Comparison of ENCODE assay signal across 8 cellular contexts in the genomic region with DNA sequence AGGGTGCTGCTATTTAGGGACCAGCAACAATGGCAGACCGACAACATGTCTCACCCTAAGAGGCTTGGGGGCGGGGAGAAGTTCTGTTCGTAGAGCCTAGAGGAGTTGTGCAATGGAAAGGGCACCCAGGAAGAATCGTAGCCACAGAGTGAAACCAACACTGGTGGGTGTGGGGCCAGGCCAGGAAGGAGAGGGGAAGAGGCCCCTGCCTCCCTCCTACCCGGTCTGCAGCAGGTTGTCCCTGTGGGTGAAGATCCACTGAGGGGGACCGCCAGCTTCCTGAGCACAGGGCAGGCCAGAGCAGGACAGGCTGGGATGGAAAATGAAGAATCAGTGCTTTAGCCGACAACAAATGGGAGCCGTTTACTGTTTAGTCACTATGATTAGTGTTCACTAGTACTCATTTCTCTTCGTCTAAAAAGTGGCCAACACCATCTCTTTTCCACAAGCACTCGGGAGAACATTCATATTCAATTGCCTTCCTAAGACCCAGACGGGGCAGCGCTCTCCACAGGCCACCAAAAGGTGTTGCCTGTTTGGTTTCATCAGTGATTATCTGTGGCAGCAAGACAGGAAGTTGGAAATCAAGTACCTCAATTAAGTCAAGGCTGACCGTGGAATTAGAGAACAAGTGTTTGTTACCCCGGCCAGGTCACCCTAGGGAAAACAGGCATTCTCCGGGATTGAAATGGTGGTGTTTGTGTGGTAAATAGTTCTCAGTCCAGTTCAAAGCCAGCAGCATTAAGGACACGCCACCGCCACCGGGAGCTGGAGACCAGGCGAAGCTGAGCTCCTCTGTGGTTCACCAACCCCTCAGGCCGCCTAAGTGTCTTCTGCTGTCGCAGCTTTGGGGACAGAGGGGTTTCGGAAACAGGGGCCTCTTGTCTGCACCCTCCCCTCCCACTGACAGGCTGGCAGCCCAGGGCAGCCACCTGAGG. TPM values are rescaled to one million over a fixed set of nuclear protein-coding genes. Genes with fewer than 3 reads are reported as not detected.
DNase-seq lines count a peak whose midpoint lies in the region; ATAC-seq and TF ChIP-seq lines count a peak whose summit lies in the region.

No MANE protein-coding gene starts in this region.

- H3K9me3 ChIP-seq in thyroid gland, result no peaks in the 10 kb centered on the region

- no peaks in the 10 kb centered on the region for H3K27me3 ChIP-seq in thyroid gland

- no peaks in the 10 kb centered on the region for H3K36me3 Mint-ChIP-seq in activated CD8-positive, alpha-beta T cell treated with anti-CD3 and anti-CD28 coated beads for 36 hours (ENCODE audit: low read depth)
- H3K36me3 Mint-ChIP-seq in neural crest cell (ENCODE audit: low read depth), result no peaks in the 10 kb centered on the region

- WGBS in thyroid gland, 2 donors, result 41 to 44% methylated on average over 20 to 22 of the region's 22 CpGs

- DNase-seq in EH (ENCODE audit: low read depth), result peak; percentile 15
- peak; percentile 81 to 85 for DNase-seq in Kasumi-1 (lab: John Stamatoyannopoulos, UW)
- peak; percentile 80 for DNase-seq in activated CD8-positive, alpha-beta T cell treated with anti-CD3 and anti-CD28 coated beads for 36 hours
- DNase-seq in epithelial cell of prostate (ENCODE audit: low read depth, low spot score), result no peak
- DNase-seq in neural crest cell (ENCODE audit: low read depth, low spot score), result no peak
- DNase-seq in thyroid gland, result peak; percentile 60 to 63
- no peak for DNase-seq in NCI-H1436 (lab: John Stamatoyannopoulos, UW)

- no peak for TF ChIP-seq POLR2A in thyroid gland (IDR thresholded peaks at IDR 0.05)

- H3K27ac ChIP-seq in epithelial cell of prostate (peak overlapping the region; percentile 39), thyroid gland (peak overlapping the region; percentile 92 to 97 (median 97))

- peak overlapping the region; percentile 80 for H3K4me3 Mint-ChIP-seq in activated CD8-positive, alpha-beta T cell treated with anti-CD3 and anti-CD28 coated beads for 36 hours
- peak overlapping the region; percentile 85 for H3K4me3 Mint-ChIP-seq in neural crest cell

- no peaks in the 10 kb centered on the region for H3K9me3 Mint-ChIP-seq in activated CD8-positive, alpha-beta T cell treated with anti-CD3 and anti-CD28 coated beads for 36 hours
- no peaks in the 10 kb centered on the region for H3K9me3 Mint-ChIP-seq in neural crest cell

- no peaks in the 10 kb centered on the region for H3K27me3 Mint-ChIP-seq in activated CD8-positive, alpha-beta T cell treated with anti-CD3 and anti-CD28 coated beads for 36 hours
- H3K27me3 Mint-ChIP-seq in neural crest cell (ENCODE audit: low read depth), result no peaks in the 10 kb centered on the region

- H3K27ac Mint-ChIP-seq in activated CD8-positive, alpha-beta T cell treated with anti-CD3 and anti-CD28 coated beads for 36 hours, result peak overlapping the region; percentile 87
- H3K27ac Mint-ChIP-seq in neural crest cell (ENCODE audit: unreplicated experiment), result no peak overlapping the region

- H3K36me3 ChIP-seq in thyroid gland, result no peaks in the 10 kb centered on the region

- H3K4me1 Mint-ChIP-seq in activated CD8-positive, alpha-beta T cell treated with anti-CD3 and anti-CD28 coated beads for 36 hours (ENCODE audit: low read depth), result peaks cover 36% of the 10 kb centered on the region
- H3K4me1 Mint-ChIP-seq in neural crest cell, result peaks cover 44% of the 10 kb centered on the region

- CTCF ChIA-PET in activated CD8-positive, alpha-beta T cell treated with anti-CD3 and anti-CD28 coated beads for 36 hours (lab: Charles Lee), result no interaction called here

- ATAC-seq in activated CD8-positive, alpha-beta T cell treated with anti-CD3 and anti-CD28 coated beads for 36 hours, result peak; percentile 46
- ATAC-seq in GM21390 (IDR thresholded peaks at IDR 0.05; ENCODE audit: unreplicated experiment), result no peak

- intact Hi-C loops in activated CD8-positive, alpha-beta T cell treated with anti-CD3 and anti-CD28 coated beads for 36 hours (cut with micrococcal nuclease), result no loop called here
- intact Hi-C loops in thyroid gland (cut with DNase I), result no loop called here

- peaks cover 8 to 42% of the 10 kb centered on the region in 2 donors for H3K4me1 ChIP-seq in thyroid gland

- H3K4me3 ChIP-seq in thyroid gland (replicated peaks in 1 of 3), result peak overlapping the region; percentile 11 to 93 (median 86)

- POLR2A ChIA-PET in activated CD8-positive, alpha-beta T cell treated with anti-CD3 and anti-CD28 coated beads for 36 hours (lab: Charles Lee), result interaction anchor here (0.7 to 1.0 kb wide), 2 partner anchors 13 to 150 kb away, joined by 3 to 5 read pairs; no protein-coding TSS in a partner anchor

- no peak for TF ChIP-seq CTCF in activated CD8-positive, alpha-beta T cell treated with anti-CD3 and anti-CD28 coated beads for 36 hours (IDR thresholded peaks at IDR 0.05)
- TF ChIP-seq CTCF in neural crest cell (conservative IDR thresholded peaks at IDR 0.05) (no peak), thyroid gland (IDR thresholded peaks at IDR 0.05) (no peak)

RNA-seq across cellular contexts. Expression of a gene that starts 1.0 kb away (rescaled TPM):
- total RNA-seq in activated CD8-positive, alpha-beta T cell treated with anti-CD3 and anti-CD28 coated beads for 36 hours, result 10 to 100 TPM; 28.8 to 30.2 TPM
- total RNA-seq in neural crest cell (97.4 and 99.1 TPM in 2 replicates), thyroid gland (10 to 100 TPM; 32.1 to 83.6 (median 46.2) TPM)

Comparison
In these comparisons a context has a peak if more than half of its experiments do, and no peak if none do; other contexts are left out.
1. DNase-seq: peak in EH (single experiment), Kasumi-1 (2 of 2), activated CD8-positive, alpha-beta T cell treated with anti-CD3 and anti-CD28 coated beads for 36 hours (single experiment) and thyroid gland (2 of 2); none in epithelial cell of prostate (single experiment), neural crest cell (single experiment) and NCI-H1436 (single experiment).